ENCODE assay signal across 1 cellular context in genomic region chr13:28574617-28575142, GRCh38.
TF ChIP-seq lines count a peak whose summit lies in the region.

No MANE protein-coding gene starts in this region.

TF ChIP-seq in K562, 482 proteins besides CTCF, POLR2A, EP300 and RAD21 (continued from another document):
- TF ChIP-seq MGA (IDR thresholded peaks at IDR 0.05) (peak; percentile 95), THAP12 (CRISPR knock-in tag; IDR thresholded peaks at IDR 0.05) (no peak), KDM1A (IDR thresholded peaks at IDR 0.05) (peak; percentile 85 to 88), CREM (IDR thresholded peaks at IDR 0.05; ENCODE audit: low read depth) (peak; percentile 72), TAF9B (IDR thresholded peaks at IDR 0.05; ENCODE audit: partially characterized antibody) (peak; percentile 55), RBM25 (IDR thresholded peaks at IDR 0.05; ENCODE audit: low read depth, low read length, severe bottlenecking) (no peak)
- TF ChIP-seq, protein P1, sequence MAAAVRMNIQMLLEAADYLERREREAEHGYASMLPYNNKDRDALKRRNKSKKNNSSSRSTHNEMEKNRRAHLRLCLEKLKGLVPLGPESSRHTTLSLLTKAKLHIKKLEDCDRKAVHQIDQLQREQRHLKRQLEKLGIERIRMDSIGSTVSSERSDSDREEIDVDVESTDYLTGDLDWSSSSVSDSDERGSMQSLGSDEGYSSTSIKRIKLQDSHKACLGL (CRISPR knock-in tag; IDR thresholded peaks at IDR 0.05; ENCODE audit: borderline replicate concordance, poor library complexity, severe bottlenecking): no peak
